In the genomic region with DNA sequence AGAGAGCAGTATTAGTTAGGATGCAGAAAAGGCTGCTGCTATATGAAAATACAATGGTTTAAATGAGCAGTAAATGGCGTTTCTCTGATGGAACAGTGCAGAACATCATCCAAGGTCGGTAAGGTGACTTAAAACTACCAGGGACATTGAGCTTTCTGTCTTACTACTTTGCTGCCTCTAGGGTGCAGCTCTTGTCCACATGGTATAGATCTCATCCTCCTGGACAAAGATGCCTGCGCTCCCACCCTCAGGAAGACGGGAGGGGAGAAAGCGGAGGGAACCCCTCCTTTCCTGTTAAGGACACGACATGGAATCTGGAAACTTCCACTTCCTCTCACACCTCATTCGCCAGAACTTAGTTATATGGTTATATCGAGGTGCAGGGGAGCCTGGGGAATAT, we compare ENCODE assay signal across 1 cellular context.
TF ChIP-seq lines count a peak whose summit lies in the region.

No MANE protein-coding gene starts in this region.

TF ChIP-seq in WTC11, 78 proteins besides CTCF, POLR2A, EP300 and RAD21 (continued from another document):
- TF ChIP-seq, protein P1, sequence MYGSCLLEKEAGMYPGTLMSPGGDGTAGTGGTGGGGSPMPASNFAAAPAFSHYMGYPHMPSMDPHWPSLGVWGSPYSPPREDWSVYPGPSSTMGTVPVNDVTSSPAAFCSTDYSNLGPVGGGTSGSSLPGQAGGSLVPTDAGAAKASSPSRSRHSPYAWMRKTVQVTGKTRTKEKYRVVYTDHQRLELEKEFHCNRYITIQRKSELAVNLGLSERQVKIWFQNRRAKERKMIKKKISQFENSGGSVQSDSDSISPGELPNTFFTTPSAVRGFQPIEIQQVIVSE (CRISPR knock-in tag; IDR thresholded peaks at IDR 0.05; ENCODE audit: borderline replicate concordance): no peak
- TF ChIP-seq ZNF138 (CRISPR knock-in tag; conservative IDR thresholded peaks at IDR 0.05) (no peak), ESRRA (CRISPR knock-in tag; IDR thresholded peaks at IDR 0.05; ENCODE audit: borderline replicate concordance) (no peak)
- TF ChIP-seq, protein P2, sequence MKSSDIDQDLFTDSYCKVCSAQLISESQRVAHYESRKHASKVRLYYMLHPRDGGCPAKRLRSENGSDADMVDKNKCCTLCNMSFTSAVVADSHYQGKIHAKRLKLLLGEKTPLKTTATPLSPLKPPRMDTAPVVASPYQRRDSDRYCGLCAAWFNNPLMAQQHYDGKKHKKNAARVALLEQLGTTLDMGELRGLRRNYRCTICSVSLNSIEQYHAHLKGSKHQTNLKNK (CRISPR knock-in tag; IDR thresholded peaks at IDR 0.05): no peak
